1 cellular context compared by ENCODE assay signal in the genomic region with DNA sequence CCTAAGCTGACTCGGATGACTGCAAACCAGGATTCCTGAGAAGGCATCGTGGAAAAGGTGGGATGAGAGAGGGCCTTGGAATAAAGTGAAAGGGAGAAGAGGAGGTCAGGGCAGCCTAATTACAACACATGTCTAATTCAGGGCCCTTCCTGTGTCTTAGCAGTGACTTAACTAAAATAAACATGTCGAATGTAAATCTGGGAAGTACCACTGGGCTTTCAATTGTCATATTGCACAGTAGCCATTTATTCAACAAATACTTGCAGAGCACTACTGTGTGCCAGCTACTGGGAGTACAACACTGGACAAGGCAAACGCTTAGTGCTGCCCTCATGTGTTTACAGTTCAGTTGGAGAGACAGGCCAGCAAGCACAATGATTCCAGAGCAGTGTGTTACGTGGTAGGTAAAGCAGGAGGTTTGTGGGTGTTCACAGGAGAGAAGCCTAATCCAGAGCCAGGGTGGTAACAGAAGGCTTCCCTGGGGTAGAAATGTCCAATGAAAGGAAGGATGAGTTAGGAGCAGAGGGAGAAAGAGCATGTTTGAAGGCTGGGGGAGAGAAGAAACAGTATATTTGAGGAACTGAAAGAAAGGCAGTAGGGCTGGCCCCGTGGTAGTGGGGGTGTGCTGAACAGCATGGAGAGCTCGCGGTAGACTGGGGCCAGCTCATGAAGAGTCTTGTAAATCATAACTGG.
TF ChIP-seq lines count a peak whose summit lies in the region.

No MANE protein-coding gene starts in this region.

TF ChIP-seq in HepG2, 621 proteins besides CTCF, POLR2A, EP300 and RAD21 (continued from another document and continues in another):
- TF ChIP-seq HDAC2 (CRISPR knock-in tag; IDR thresholded peaks at IDR 0.05) = peak; percentile 59; the same call in 1 of the 2 replicates
- TF ChIP-seq FIP1L1 (IDR thresholded peaks at IDR 0.05; ENCODE audit: borderline replicate concordance, insufficient read depth, low read depth, low read length) = no peak
- no peak for TF ChIP-seq CREB1 (IDR thresholded peaks at IDR 0.05)
- TF ChIP-seq CREB1 (CRISPR knock-in tag; IDR thresholded peaks at IDR 0.05) = no peak
- no peak; the same call in 1 of the 2 replicates for TF ChIP-seq ZSCAN9 (CRISPR knock-in tag; IDR thresholded peaks at IDR 0.05; ENCODE audit: borderline replicate concordance)
- TF ChIP-seq U2AF1 (optimal IDR thresholded peaks at IDR 0.05; ENCODE audit: low read depth, low read length) = no peak
- TF ChIP-seq XRCC5 (optimal IDR thresholded peaks at IDR 0.05; ENCODE audit: low read length) = peak; percentile 52
- no peak for TF ChIP-seq FOXJ3 (CRISPR knock-in tag; IDR thresholded peaks at IDR 0.05; ENCODE audit: borderline replicate concordance)
- TF ChIP-seq FOXA1 (IDR thresholded peaks at IDR 0.05) = no peak
- TF ChIP-seq FOXA1 (CRISPR knock-in tag; IDR thresholded peaks at IDR 0.05) = peak; percentile 60
- TF ChIP-seq DNMT3B (CRISPR knock-in tag; conservative IDR thresholded peaks at IDR 0.05) = no peak
- TF ChIP-seq ZNF569 (CRISPR knock-in tag; IDR thresholded peaks at IDR 0.05; ENCODE audit: borderline replicate concordance) = no peak
- TF ChIP-seq, protein P1, sequence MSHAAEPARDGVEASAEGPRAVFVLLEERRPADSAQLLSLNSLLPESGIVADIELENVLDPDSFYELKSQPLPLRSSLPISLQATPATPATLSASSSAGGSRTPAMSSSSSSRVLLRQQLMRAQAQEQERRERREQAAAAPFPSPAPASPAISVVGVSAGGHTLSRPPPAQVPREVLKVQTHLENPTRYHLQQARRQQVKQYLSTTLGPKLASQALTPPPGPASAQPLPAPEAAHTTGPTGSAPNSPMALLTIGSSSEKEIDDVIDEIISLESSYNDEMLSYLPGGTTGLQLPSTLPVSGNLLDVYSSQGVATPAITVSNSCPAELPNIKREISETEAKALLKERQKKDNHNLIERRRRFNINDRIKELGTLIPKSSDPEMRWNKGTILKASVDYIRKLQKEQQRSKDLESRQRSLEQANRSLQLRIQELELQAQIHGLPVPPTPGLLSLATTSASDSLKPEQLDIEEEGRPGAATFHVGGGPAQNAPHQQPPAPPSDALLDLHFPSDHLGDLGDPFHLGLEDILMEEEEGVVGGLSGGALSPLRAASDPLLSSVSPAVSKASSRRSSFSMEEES (CRISPR knock-in tag; IDR thresholded peaks at IDR 0.05) = no peak
- peak; percentile 70; the same call in 1 of the 2 replicates for TF ChIP-seq ZNF761 (CRISPR knock-in tag; conservative IDR thresholded peaks at IDR 0.05)
- no peak for TF ChIP-seq TP53 (CRISPR knock-in tag; conservative IDR thresholded peaks at IDR 0.05)
- TF ChIP-seq, protein P2, sequence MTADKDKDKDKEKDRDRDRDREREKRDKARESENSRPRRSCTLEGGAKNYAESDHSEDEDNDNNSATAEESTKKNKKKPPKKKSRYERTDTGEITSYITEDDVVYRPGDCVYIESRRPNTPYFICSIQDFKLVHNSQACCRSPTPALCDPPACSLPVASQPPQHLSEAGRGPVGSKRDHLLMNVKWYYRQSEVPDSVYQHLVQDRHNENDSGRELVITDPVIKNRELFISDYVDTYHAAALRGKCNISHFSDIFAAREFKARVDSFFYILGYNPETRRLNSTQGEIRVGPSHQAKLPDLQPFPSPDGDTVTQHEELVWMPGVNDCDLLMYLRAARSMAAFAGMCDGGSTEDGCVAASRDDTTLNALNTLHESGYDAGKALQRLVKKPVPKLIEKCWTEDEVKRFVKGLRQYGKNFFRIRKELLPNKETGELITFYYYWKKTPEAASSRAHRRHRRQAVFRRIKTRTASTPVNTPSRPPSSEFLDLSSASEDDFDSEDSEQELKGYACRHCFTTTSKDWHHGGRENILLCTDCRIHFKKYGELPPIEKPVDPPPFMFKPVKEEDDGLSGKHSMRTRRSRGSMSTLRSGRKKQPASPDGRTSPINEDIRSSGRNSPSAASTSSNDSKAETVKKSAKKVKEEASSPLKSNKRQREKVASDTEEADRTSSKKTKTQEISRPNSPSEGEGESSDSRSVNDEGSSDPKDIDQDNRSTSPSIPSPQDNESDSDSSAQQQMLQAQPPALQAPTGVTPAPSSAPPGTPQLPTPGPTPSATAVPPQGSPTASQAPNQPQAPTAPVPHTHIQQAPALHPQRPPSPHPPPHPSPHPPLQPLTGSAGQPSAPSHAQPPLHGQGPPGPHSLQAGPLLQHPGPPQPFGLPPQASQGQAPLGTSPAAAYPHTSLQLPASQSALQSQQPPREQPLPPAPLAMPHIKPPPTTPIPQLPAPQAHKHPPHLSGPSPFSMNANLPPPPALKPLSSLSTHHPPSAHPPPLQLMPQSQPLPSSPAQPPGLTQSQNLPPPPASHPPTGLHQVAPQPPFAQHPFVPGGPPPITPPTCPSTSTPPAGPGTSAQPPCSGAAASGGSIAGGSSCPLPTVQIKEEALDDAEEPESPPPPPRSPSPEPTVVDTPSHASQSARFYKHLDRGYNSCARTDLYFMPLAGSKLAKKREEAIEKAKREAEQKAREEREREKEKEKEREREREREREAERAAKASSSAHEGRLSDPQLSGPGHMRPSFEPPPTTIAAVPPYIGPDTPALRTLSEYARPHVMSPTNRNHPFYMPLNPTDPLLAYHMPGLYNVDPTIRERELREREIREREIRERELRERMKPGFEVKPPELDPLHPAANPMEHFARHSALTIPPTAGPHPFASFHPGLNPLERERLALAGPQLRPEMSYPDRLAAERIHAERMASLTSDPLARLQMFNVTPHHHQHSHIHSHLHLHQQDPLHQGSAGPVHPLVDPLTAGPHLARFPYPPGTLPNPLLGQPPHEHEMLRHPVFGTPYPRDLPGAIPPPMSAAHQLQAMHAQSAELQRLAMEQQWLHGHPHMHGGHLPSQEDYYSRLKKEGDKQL (CRISPR knock-in tag; IDR thresholded peaks at IDR 0.05; ENCODE audit: low read depth) = peak; percentile 5; the same call in 1 of the 2 replicates
- TF ChIP-seq BRD4 (CRISPR knock-in tag; IDR thresholded peaks at IDR 0.05) = no peak
- TF ChIP-seq, protein P3, sequence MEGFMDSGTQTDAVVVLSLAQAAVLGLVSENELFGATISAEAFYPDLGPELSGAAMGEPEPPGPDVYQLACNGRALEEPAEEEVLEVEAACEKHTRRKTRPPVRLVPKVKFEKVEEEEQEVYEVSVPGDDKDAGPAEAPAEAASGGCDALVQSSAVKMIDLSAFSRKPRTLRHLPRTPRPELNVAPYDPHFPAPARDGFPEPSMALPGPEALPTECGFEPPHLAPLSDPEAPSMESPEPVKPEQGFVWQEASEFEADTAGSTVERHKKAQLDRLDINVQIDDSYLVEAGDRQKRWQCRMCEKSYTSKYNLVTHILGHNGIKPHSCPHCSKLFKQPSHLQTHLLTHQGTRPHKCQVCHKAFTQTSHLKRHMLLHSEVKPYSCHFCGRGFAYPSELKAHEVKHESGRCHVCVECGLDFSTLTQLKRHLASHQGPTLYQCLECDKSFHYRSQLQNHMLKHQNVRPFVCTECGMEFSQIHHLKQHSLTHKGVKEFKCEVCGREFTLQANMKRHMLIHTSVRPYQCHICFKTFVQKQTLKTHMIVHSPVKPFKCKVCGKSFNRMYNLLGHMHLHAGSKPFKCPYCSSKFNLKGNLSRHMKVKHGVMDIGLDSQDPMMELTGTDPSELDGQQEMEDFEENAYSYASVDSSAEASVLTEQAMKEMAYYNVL (CRISPR knock-in tag; IDR thresholded peaks at IDR 0.05; ENCODE audit: borderline replicate concordance) = no peak
- TF ChIP-seq HNRNPUL1 (IDR thresholded peaks at IDR 0.05; ENCODE audit: low read depth, low read length) = no peak
- TF ChIP-seq THYN1 (CRISPR knock-in tag; IDR thresholded peaks at IDR 0.05; ENCODE audit: borderline replicate concordance, low read depth) = no peak
- TF ChIP-seq, protein P4, sequence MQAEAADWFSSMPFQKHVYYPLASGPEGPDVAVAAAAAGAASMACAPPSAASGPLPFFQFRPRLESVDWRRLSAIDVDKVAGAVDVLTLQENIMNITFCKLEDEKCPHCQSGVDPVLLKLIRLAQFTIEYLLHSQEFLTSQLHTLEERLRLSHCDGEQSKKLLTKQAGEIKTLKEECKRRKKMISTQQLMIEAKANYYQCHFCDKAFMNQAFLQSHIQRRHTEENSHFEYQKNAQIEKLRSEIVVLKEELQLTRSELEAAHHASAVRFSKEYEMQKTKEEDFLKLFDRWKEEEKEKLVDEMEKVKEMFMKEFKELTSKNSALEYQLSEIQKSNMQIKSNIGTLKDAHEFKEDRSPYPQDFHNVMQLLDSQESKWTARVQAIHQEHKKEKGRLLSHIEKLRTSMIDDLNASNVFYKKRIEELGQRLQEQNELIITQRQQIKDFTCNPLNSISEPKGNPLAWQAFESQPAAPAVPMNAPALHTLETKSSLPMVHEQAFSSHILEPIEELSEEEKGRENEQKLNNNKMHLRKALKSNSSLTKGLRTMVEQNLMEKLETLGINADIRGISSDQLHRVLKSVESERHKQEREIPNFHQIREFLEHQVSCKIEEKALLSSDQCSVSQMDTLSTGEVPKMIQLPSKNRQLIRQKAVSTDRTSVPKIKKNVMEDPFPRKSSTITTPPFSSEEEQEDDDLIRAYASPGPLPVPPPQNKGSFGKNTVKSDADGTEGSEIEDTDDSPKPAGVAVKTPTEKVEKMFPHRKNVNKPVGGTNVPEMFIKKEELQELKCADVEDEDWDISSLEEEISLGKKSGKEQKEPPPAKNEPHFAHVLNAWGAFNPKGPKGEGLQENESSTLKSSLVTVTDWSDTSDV (CRISPR knock-in tag; IDR thresholded peaks at IDR 0.05) = no peak
- TF ChIP-seq GLI4 (CRISPR knock-in tag; IDR thresholded peaks at IDR 0.05; ENCODE audit: borderline replicate concordance) = no peak
- TF ChIP-seq MEIS2 (CRISPR knock-in tag; IDR thresholded peaks at IDR 0.05) = no peak
- no peak for TF ChIP-seq ZNF205 (CRISPR knock-in tag; IDR thresholded peaks at IDR 0.05)
- no peak for TF ChIP-seq SMARCC2 (IDR thresholded peaks at IDR 0.05)
- TF ChIP-seq, protein P5, sequence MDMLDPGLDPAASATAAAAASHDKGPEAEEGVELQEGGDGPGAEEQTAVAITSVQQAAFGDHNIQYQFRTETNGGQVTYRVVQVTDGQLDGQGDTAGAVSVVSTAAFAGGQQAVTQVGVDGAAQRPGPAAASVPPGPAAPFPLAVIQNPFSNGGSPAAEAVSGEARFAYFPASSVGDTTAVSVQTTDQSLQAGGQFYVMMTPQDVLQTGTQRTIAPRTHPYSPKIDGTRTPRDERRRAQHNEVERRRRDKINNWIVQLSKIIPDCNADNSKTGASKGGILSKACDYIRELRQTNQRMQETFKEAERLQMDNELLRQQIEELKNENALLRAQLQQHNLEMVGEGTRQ (IDR thresholded peaks at IDR 0.05; ENCODE audit: low read depth, low read length) = no peak
- TF ChIP-seq, protein P5 (CRISPR knock-in tag; IDR thresholded peaks at IDR 0.05; ENCODE audit: borderline replicate concordance) = no peak
- no peak for TF ChIP-seq ZNF296 (CRISPR knock-in tag; conservative IDR thresholded peaks at IDR 0.05)
- TF ChIP-seq NPAS2 (CRISPR knock-in tag; IDR thresholded peaks at IDR 0.05; ENCODE audit: borderline replicate concordance) = no peak
- TF ChIP-seq SOX13 (IDR thresholded peaks at IDR 0.05) = no peak
- TF ChIP-seq SOX13 (CRISPR knock-in tag; conservative IDR thresholded peaks at IDR 0.05 in 1 of 2, IDR thresholded peaks at IDR 0.05 in 1 of 2) = peak in 1 of 2 experiments; percentile 50; a peak in 1 of 4 replicates
- TF ChIP-seq DNMT1 (CRISPR knock-in tag; IDR thresholded peaks at IDR 0.05) = no peak
- TF ChIP-seq, protein P6, sequence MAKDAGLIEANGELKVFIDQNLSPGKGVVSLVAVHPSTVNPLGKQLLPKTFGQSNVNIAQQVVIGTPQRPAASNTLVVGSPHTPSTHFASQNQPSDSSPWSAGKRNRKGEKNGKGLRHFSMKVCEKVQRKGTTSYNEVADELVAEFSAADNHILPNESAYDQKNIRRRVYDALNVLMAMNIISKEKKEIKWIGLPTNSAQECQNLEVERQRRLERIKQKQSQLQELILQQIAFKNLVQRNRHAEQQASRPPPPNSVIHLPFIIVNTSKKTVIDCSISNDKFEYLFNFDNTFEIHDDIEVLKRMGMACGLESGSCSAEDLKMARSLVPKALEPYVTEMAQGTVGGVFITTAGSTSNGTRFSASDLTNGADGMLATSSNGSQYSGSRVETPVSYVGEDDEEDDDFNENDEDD (CRISPR knock-in tag; IDR thresholded peaks at IDR 0.05; ENCODE audit: borderline replicate concordance) = peak; percentile 44; the same call in 1 of the 2 replicates
- TF ChIP-seq FOXA3 (CRISPR knock-in tag; IDR thresholded peaks at IDR 0.05) = peak; percentile 66; the same call in 1 of the 2 replicates
- no peak for TF ChIP-seq PTBP1 (IDR thresholded peaks at IDR 0.05; ENCODE audit: low read depth, low read length, poor library complexity, severe bottlenecking)
- no peak for TF ChIP-seq SNAI1 (CRISPR knock-in tag; IDR thresholded peaks at IDR 0.05; ENCODE audit: borderline replicate concordance)
- no peak for TF ChIP-seq GPN1 (CRISPR knock-in tag; IDR thresholded peaks at IDR 0.05; ENCODE audit: borderline replicate concordance)
- TF ChIP-seq ERF (CRISPR knock-in tag; IDR thresholded peaks at IDR 0.05) = peak; percentile 47; the same call in 1 of the 2 replicates
- no peak for TF ChIP-seq NFE2 (CRISPR knock-in tag; IDR thresholded peaks at IDR 0.05)
- TF ChIP-seq TMF1 (CRISPR knock-in tag; IDR thresholded peaks at IDR 0.05; ENCODE audit: low read depth) = no peak
- no peak for TF ChIP-seq EEA1 (CRISPR knock-in tag; IDR thresholded peaks at IDR 0.05; ENCODE audit: borderline replicate concordance)
- no peak for TF ChIP-seq ZNF747 (CRISPR knock-in tag; IDR thresholded peaks at IDR 0.05; ENCODE audit: borderline replicate concordance)
- no peak for TF ChIP-seq ZNF430 (CRISPR knock-in tag; IDR thresholded peaks at IDR 0.05)
- TF ChIP-seq, protein P7, sequence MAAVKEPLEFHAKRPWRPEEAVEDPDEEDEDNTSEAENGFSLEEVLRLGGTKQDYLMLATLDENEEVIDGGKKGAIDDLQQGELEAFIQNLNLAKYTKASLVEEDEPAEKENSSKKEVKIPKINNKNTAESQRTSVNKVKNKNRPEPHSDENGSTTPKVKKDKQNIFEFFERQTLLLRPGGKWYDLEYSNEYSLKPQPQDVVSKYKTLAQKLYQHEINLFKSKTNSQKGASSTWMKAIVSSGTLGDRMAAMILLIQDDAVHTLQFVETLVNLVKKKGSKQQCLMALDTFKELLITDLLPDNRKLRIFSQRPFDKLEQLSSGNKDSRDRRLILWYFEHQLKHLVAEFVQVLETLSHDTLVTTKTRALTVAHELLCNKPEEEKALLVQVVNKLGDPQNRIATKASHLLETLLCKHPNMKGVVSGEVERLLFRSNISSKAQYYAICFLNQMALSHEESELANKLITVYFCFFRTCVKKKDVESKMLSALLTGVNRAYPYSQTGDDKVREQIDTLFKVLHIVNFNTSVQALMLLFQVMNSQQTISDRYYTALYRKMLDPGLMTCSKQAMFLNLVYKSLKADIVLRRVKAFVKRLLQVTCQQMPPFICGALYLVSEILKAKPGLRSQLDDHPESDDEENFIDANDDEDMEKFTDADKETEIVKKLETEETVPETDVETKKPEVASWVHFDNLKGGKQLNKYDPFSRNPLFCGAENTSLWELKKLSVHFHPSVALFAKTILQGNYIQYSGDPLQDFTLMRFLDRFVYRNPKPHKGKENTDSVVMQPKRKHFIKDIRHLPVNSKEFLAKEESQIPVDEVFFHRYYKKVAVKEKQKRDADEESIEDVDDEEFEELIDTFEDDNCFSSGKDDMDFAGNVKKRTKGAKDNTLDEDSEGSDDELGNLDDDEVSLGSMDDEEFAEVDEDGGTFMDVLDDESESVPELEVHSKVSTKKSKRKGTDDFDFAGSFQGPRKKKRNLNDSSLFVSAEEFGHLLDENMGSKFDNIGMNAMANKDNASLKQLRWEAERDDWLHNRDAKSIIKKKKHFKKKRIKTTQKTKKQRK (IDR thresholded peaks at IDR 0.05; ENCODE audit: low read length) = no peak
